Comparison of ENCODE assay signal across 12 cellular contexts in the genomic region with DNA sequence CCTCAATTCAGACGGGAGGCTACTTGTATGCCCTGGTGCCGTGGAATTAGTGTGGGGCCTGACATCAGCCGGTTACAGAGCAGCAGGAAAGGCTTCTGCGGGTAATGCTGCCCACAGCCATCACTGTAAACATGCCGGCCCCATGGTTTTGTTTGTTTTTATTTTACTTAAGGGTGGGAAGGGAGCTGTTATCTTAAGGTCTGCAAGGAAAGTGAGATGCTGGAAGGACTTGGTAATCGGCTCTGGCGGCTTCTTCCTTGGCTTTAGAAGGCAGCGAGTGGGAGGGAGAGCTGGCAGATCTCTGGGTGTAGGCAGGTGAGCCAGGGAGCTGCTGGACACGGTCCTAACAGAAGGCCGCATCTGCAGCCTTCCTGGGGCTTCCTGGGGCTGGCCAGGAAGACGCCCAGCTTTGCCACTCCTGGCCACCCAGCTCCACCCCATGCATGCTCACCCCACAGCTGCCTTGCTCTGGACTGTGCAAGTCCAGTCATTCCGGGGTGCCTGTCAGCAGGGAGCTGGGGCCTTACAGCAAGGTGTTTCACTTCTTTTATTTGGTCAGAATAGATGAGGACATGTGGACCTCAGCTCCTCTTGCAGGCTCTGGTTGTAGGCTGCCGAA. TPM values are rescaled to one million over a fixed set of nuclear protein-coding genes. Genes with fewer than 3 reads are reported as not detected.
DNase-seq lines count a peak whose midpoint lies in the region; ATAC-seq and TF ChIP-seq lines count a peak whose summit lies in the region.
"Had no signal": no experiment of that assay in that cellular context is flagged by ENCODE, and none has a peak within 500 bp of the region (broad histone marks: within the 10 kb centered on the region; RNA-seq: fewer than 3 reads in every experiment).

No MANE protein-coding gene starts in this region.

- H3K4me3 ChIP-seq in hepatocyte, result no peak overlapping the region
- H3K4me3 ChIP-seq: coronary artery had no signal

- WGBS in hepatocyte (ENCODE audit: low lambda C conversion rate, missing lambda C conversion rate), result 59% methylated on average over 13 of the region's 13 CpGs

- POLR2A ChIA-PET in activated CD4-positive, alpha-beta memory T cell treated with anti-CD3 and anti-CD28 coated beads, Interleukin-2, amount 10 ng/mL, durations not matched to agents 7 days and 5 days (lab: Charles Lee), result interaction anchor here (0.7 to 9.9 kb wide), 20 partner anchors 8 to 118 kb away, joined by 3 to 157 read pairs (median 10); a partner anchor contains a TSS

- no peak overlapping the region for H3K4me2 ChIP-seq in hepatocyte

- peaks cover 8% of the 10 kb centered on the region for H3K4me1 ChIP-seq in hepatocyte (ENCODE audit: insufficient read depth)

- H3K4me1 Mint-ChIP-seq in activated T-cell treated with anti-CD3 and anti-CD28 coated beads, Interleukin-2, amount 50 U/mL, for 72 hours (ENCODE audit: low read depth), result peaks cover 77% of the 10 kb centered on the region
- peaks cover 93% of the 10 kb centered on the region for H3K4me1 Mint-ChIP-seq in activated CD4-positive, alpha-beta memory T cell treated with anti-CD3 and anti-CD28 coated beads, Interleukin-2, amount 10 ng/mL, durations not matched to agents 7 days and 5 days

- no peak for TF ChIP-seq CTCF in hepatocyte (IDR thresholded peaks at IDR 0.05; ENCODE audit: poor library complexity)

- H3K27ac Mint-ChIP-seq in activated T-cell treated with anti-CD3 and anti-CD28 coated beads, Interleukin-2, amount 50 U/mL, for 72 hours, result peak overlapping the region; percentile 99
- peak overlapping the region; percentile 93 for H3K27ac Mint-ChIP-seq in activated CD4-positive, alpha-beta memory T cell treated with anti-CD3 and anti-CD28 coated beads, Interleukin-2, amount 10 ng/mL, durations not matched to agents 7 days and 5 days

- no peaks in the 10 kb centered on the region for H3K79me2 ChIP-seq in hepatocyte

- peak overlapping the region; percentile 69 to 81 for H3K4me3 Mint-ChIP-seq in activated T-cell treated with anti-CD3 and anti-CD28 coated beads, Interleukin-2, amount 50 U/mL, for 72 hours
- peak overlapping the region; percentile 43 for H3K4me3 Mint-ChIP-seq in activated CD4-positive, alpha-beta memory T cell treated with anti-CD3 and anti-CD28 coated beads, Interleukin-2, amount 10 ng/mL, durations not matched to agents 7 days and 5 days

- CTCF ChIA-PET in activated CD4-positive, alpha-beta memory T cell treated with anti-CD3 and anti-CD28 coated beads, Interleukin-2, amount 10 ng/mL, durations not matched to agents 7 days and 5 days (lab: Charles Lee), result interaction anchor here (0.7 to 4.4 kb wide), 14 partner anchors 16 to 1239 kb away, joined by 3 to 17 read pairs (median 4); a partner anchor contains a TSS

- H4K20me1 ChIP-seq in hepatocyte (ENCODE audit: insufficient read depth, poor library complexity, severe bottlenecking), result no peaks in the 10 kb centered on the region

- no peaks in the 10 kb centered on the region for H3K9me3 ChIP-seq in hepatocyte (ENCODE audit: low read depth)

- H3K9me3 Mint-ChIP-seq in activated T-cell treated with anti-CD3 and anti-CD28 coated beads, Interleukin-2, amount 50 U/mL, for 72 hours, result no peaks in the 10 kb centered on the region
- H3K9me3 Mint-ChIP-seq in activated CD4-positive, alpha-beta memory T cell treated with anti-CD3 and anti-CD28 coated beads, Interleukin-2, amount 10 ng/mL, durations not matched to agents 7 days and 5 days, result no peaks in the 10 kb centered on the region

- H3K27ac ChIP-seq in hepatocyte, result peak overlapping the region; percentile 37
- H3K27ac ChIP-seq: coronary artery had no signal

- H3K27me3 ChIP-seq in hepatocyte, result no peaks in the 10 kb centered on the region

- H3K36me3 Mint-ChIP-seq in activated T-cell treated with anti-CD3 and anti-CD28 coated beads, Interleukin-2, amount 50 U/mL, for 72 hours (ENCODE audit: insufficient read depth in 2 of 2), result peaks cover 20 to 42% of the 10 kb centered on the region in 2 donors
- H3K36me3 Mint-ChIP-seq in activated CD4-positive, alpha-beta memory T cell treated with anti-CD3 and anti-CD28 coated beads, Interleukin-2, amount 10 ng/mL, durations not matched to agents 7 days and 5 days (ENCODE audit: low read depth), result peaks cover 71% of the 10 kb centered on the region

- no peaks in the 10 kb centered on the region for H3K36me3 ChIP-seq in hepatocyte (replicated peaks; ENCODE audit: insufficient read depth, low read depth)

- ATAC-seq in activated T-cell treated with anti-CD3 and anti-CD28 coated beads, Interleukin-2, amount 50 U/mL, for 72 hours (replicated peaks in 1 of 2), result peak in 1 of 2 donors; percentile 36
- ATAC-seq in GM19328 (IDR thresholded peaks at IDR 0.05; ENCODE audit: unreplicated experiment) (no peak), HG03196 (IDR thresholded peaks at IDR 0.05; ENCODE audit: unreplicated experiment) (no peak)
- ATAC-seq: HepG2 had no signal

- peak in 1 of 2 donors; percentile 49 for DNase-seq in activated T-cell treated with anti-CD3 and anti-CD28 coated beads, Interleukin-2, amount 50 U/mL, for 72 hours
- DNase-seq in activated T-cell treated with anti-CD3 and anti-CD28 coated beads for 4 hours, result no peak
- no peak for DNase-seq in activated CD4-positive, alpha-beta memory T cell treated with anti-CD3 and anti-CD28 coated beads, Interleukin-2, amount 10 ng/mL, durations not matched to agents 7 days and 5 days
- peak; percentile 9 for DNase-seq in hepatocyte (ENCODE audit: low spot score)
- peak; percentile 36 for DNase-seq in superior temporal gyrus (ENCODE audit: extremely low spot score)
- DNase-seq in activated CD4-positive, CD25-positive, alpha-beta regulatory T cell treated with anti-CD3 and anti-CD28 coated beads, Interleukin-2, amount 50 U/mL, for 72 hours, result no peak
- DNase-seq: stimulated activated CD4-positive, alpha-beta T cell treated with anti-CD3 and anti-CD28 coated beads, Interleukin-15, amount 100 ng/mL, for 24 hours; stimulated activated naive CD4-positive, alpha-beta T cell treated with Interleukin-2 at 50 U/mL for 16 hours had no signal

- no peaks in the 10 kb centered on the region for H3K9me2 ChIP-seq in hepatocyte (replicated peaks; ENCODE audit: insufficient read depth)

- H2AFZ ChIP-seq in hepatocyte, result no peak overlapping the region

- no peaks in the 10 kb centered on the region for H3K27me3 Mint-ChIP-seq in activated T-cell treated with anti-CD3 and anti-CD28 coated beads, Interleukin-2, amount 50 U/mL, for 72 hours (ENCODE audit: low read depth)
- no peaks in the 10 kb centered on the region for H3K27me3 Mint-ChIP-seq in activated CD4-positive, alpha-beta memory T cell treated with anti-CD3 and anti-CD28 coated beads, Interleukin-2, amount 10 ng/mL, durations not matched to agents 7 days and 5 days

RNA-seq across cellular contexts. Expression of a gene that starts 54.1 kb away (rescaled TPM):
- 100 to 1,000 TPM; 604 to 721 TPM for total RNA-seq in activated T-cell treated with anti-CD3 and anti-CD28 coated beads, Interleukin-2, amount 50 U/mL, for 72 hours
- total RNA-seq in activated CD4-positive, alpha-beta memory T cell treated with anti-CD3 and anti-CD28 coated beads, Interleukin-2, amount 10 ng/mL, durations not matched to agents 7 days and 5 days, result 100 to 1,000 TPM; 550 to 553 TPM
- total RNA-seq in hepatocyte, result 62.6 and 67.9 TPM in 2 replicates
- polyA plus RNA-seq in hepatocyte, result 84.6 and 98.9 TPM in 2 replicates

Comparison
In these comparisons a context has a peak if more than half of its experiments do, and no peak if none do; other contexts are left out.
1. DNase-seq: peak in hepatocyte (single experiment) and superior temporal gyrus (single experiment); none in activated T-cell treated with anti-CD3 and anti-CD28 coated beads for 4 hours (single experiment), activated CD4-positive, alpha-beta memory T cell treated with anti-CD3 and anti-CD28 coated beads, Interleukin-2, amount 10 ng/mL, durations not matched to agents 7 days and 5 days (single experiment) and activated CD4-positive, CD25-positive, alpha-beta regulatory T cell treated with anti-CD3 and anti-CD28 coated beads, Interleukin-2, amount 50 U/mL, for 72 hours (single experiment).